In the genomic region with DNA sequence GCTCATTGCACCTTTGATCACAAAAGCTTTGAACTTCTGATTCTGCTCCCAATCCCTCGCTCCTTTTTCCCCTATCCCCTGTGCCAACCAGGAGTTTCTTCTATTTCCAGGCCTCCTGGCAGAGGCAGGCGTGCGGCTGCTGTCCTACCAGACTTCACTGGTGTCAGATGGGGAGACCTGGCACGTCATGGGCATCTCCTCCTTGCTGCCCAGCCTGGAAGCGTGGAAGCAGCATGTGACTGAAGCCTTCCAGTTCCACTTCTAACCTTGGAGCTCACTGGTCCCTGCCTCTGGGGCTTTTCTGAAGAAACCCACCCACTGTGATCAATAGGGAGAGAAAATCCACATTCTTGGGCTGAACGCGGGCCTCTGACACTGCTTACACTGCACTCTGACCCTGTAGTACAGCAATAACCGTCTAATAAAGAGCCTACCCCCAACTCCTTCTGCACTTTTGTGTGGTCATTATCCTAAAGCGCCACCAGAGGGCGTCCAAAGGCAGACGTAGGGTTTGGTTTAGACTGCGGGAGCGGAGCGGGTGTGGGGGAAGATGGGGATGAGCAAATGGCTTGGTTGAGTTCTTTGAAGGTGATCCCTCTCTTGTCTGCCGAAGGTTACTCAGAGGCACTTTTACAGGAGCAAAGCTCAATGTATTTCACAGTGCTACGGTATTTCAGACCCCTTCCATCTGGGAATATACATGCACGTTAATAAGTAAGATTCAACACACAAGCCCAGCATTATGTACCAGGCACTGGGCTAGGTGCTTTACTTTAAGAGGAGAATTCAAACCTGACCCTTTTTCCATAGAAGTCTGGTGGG, we compare ENCODE assay signal across 8 cellular contexts. TPM values are rescaled to one million over a fixed set of nuclear protein-coding genes. Genes with fewer than 3 reads are reported as not detected.
DNase-seq lines count a peak whose midpoint lies in the region; ATAC-seq and TF ChIP-seq lines count a peak whose summit lies in the region.

No MANE protein-coding gene starts in this region.

- DNase-seq in COR-L47 (lab: John Stamatoyannopoulos, UW) (peak; percentile 67), MG63 (peak; percentile 59), SJCRH30 (peak; percentile 70 to 92), heart right ventricle (peak; percentile 44 to 50), pulmonary artery endothelial cell (ENCODE audit: low read depth, low spot score) (peak; percentile 4)
- DNase-seq in activated naive CD8-positive, alpha-beta T cell treated with anti-CD3 and anti-CD28 coated beads, Interleukin-2, amount 10 ng/mL, durations not matched to agents 7 days and 5 days = peak; percentile 44

- H3K4me1 Mint-ChIP-seq in activated naive CD8-positive, alpha-beta T cell treated with anti-CD3 and anti-CD28 coated beads, Interleukin-2, amount 10 ng/mL, durations not matched to agents 7 days and 5 days = peaks cover 4% of the 10 kb centered on the region

- POLR2A ChIA-PET in activated naive CD8-positive, alpha-beta T cell treated with anti-CD3 and anti-CD28 coated beads, Interleukin-2, amount 10 ng/mL, durations not matched to agents 7 days and 5 days (lab: Charles Lee) = interaction anchor here (1.2 to 1.7 kb wide), 2 partner anchors 56 to 65 kb away, joined by 3 to 5 read pairs; no protein-coding TSS in a partner anchor

- H3K27ac ChIP-seq in SJCRH30 = no peak overlapping the region
- H3K27ac ChIP-seq in heart right ventricle = peak overlapping the region in 4 of 10 donors; percentile 1 to 33 (median 28)

- 31% methylated on average over 17 of the region's 17 CpGs for WGBS in heart right ventricle, 2 donors

- H3K4me3 ChIP-seq in MG63 (no peak overlapping the region), SJCRH30 (no peak overlapping the region), heart right ventricle (no peak overlapping the region)

- no peak overlapping the region for H3K27ac Mint-ChIP-seq in activated naive CD8-positive, alpha-beta T cell treated with anti-CD3 and anti-CD28 coated beads, Interleukin-2, amount 10 ng/mL, durations not matched to agents 7 days and 5 days

- H3K27me3 Mint-ChIP-seq in activated naive CD8-positive, alpha-beta T cell treated with anti-CD3 and anti-CD28 coated beads, Interleukin-2, amount 10 ng/mL, durations not matched to agents 7 days and 5 days = peaks cover 4% of the 10 kb centered on the region

- H3K4me3 Mint-ChIP-seq in activated naive CD8-positive, alpha-beta T cell treated with anti-CD3 and anti-CD28 coated beads, Interleukin-2, amount 10 ng/mL, durations not matched to agents 7 days and 5 days = no peak overlapping the region

- H3K9me3 ChIP-seq in MG63 (no peaks in the 10 kb centered on the region), SJCRH30 (replicated peaks) (no peaks in the 10 kb centered on the region), heart right ventricle (no peaks in the 10 kb centered on the region)

- H3K4me1 ChIP-seq in SJCRH30 (peaks cover 17% of the 10 kb centered on the region), heart right ventricle (peaks cover 0 to 46% (median 9%) of the 10 kb centered on the region in 9 donors)

- no peaks in the 10 kb centered on the region for H3K9me3 Mint-ChIP-seq in activated naive CD8-positive, alpha-beta T cell treated with anti-CD3 and anti-CD28 coated beads, Interleukin-2, amount 10 ng/mL, durations not matched to agents 7 days and 5 days

- peaks cover 13% of the 10 kb centered on the region for H3K36me3 Mint-ChIP-seq in activated naive CD8-positive, alpha-beta T cell treated with anti-CD3 and anti-CD28 coated beads, Interleukin-2, amount 10 ng/mL, durations not matched to agents 7 days and 5 days

- peaks cover 58% of the 10 kb centered on the region for H3K36me3 ChIP-seq in MG63
- H3K36me3 ChIP-seq in SJCRH30 = peaks cover 10% of the 10 kb centered on the region; the same call in 1 of the 2 replicates
- H3K36me3 ChIP-seq in heart right ventricle = no peaks in the 10 kb centered on the region

- TF ChIP-seq CTCF in heart right ventricle (IDR thresholded peaks at IDR 0.05) = peak; percentile 55 to 86 (median 79)

- no peaks in the 10 kb centered on the region for H3K27me3 ChIP-seq in MG63
- H3K27me3 ChIP-seq in SJCRH30 = no peaks in the 10 kb centered on the region
- no peaks in the 10 kb centered on the region for H3K27me3 ChIP-seq in heart right ventricle

- intact Hi-C loops in heart right ventricle (cut with DNase I) = loop anchor here in 3 of 10 donors (2.0 to 10.0 kb wide), 4 partner anchors 63 to 201 kb away; no protein-coding TSS in a partner anchor

- ATAC-seq in GM21515 (IDR thresholded peaks at IDR 0.05; ENCODE audit: unreplicated experiment) = peak; percentile 58
- ATAC-seq in activated naive CD8-positive, alpha-beta T cell treated with anti-CD3 and anti-CD28 coated beads, Interleukin-2, amount 10 ng/mL, durations not matched to agents 7 days and 5 days (ENCODE audit: low read depth) = peak; percentile 69
- peak in 7 of 8 donors; percentile 53 to 70 (median 63) for ATAC-seq in heart right ventricle
- no peak for ATAC-seq in HG03457 (IDR thresholded peaks at IDR 0.05; ENCODE audit: unreplicated experiment)

RNA-seq across cellular contexts. Expression of a gene that starts 24.7 kb away (rescaled TPM):
- not detected in 2 replicates for total RNA-seq in MG63 (2014; rRNA removed; shearing (Covaris generic); ENCODE audit: low replicate concordance)
- total RNA-seq in SJCRH30 (2014; rRNA removed; shearing (Covaris generic)) = not detected in 2 replicates
- total RNA-seq in activated naive CD8-positive, alpha-beta T cell treated with anti-CD3 and anti-CD28 coated beads, Interleukin-2, amount 10 ng/mL, durations not matched to agents 7 days and 5 days = not detected
- total RNA-seq in heart right ventricle (100 to 1,000 TPM in 2 of 10 donors, 10 to 100 TPM in 3, 1 to 10 TPM in 4, under 1 TPM in 1; 0.83 to 313 (median 11.2) TPM), pulmonary artery endothelial cell (not detected in 2 replicates)
- polyA plus RNA-seq in heart right ventricle = 10 to 100 TPM in 1 of 2 donors, 1 to 10 TPM in 1; 1.1 to 36.9 TPM

RNA-seq across cellular contexts. Expression of a gene that starts 32.3 kb away (rescaled TPM):
- total RNA-seq in MG63 (2014; rRNA removed; shearing (Covaris generic); ENCODE audit: low replicate concordance) = 240 and 396 TPM in 2 replicates
- total RNA-seq in SJCRH30 (2014; rRNA removed; shearing (Covaris generic)) = 148 and 160 TPM in 2 replicates
- 100 to 1,000 TPM; 147 to 156 TPM for total RNA-seq in activated naive CD8-positive, alpha-beta T cell treated with anti-CD3 and anti-CD28 coated beads, Interleukin-2, amount 10 ng/mL, durations not matched to agents 7 days and 5 days
- total RNA-seq in heart right ventricle (1 to 10 TPM; 3.8 to 8.9 (median 5.0) TPM), pulmonary artery endothelial cell (46.4 and 57.1 TPM in 2 replicates)
- 10 to 100 TPM in 1 of 2 donors, 1 to 10 TPM in 1; 4.5 to 23.4 TPM for polyA plus RNA-seq in heart right ventricle

Comparison
In these comparisons a context has a peak if more than half of its experiments do, and no peak if none do; other contexts are left out.
1. DNase-seq: peak in every context shown above with its lines; median percentile 81 in SJCRH30; 67 in COR-L47; 59 in MG63; 47 in heart right ventricle; 44 in activated naive CD8-positive, alpha-beta T cell treated with anti-CD3 and anti-CD28 coated beads, Interleukin-2, amount 10 ng/mL, durations not matched to agents 7 days and 5 days; 4 in pulmonary artery endothelial cell.